In genomic region chr13:30759748-30760147, GRCh38 we compare ENCODE assay signal across 26 cellular contexts. TPM values are rescaled to one million over a fixed set of nuclear protein-coding genes. Genes with fewer than 3 reads are reported as not detected.
DNase-seq lines count a peak whose midpoint lies in the region; ATAC-seq, FAIRE-seq and TF ChIP-seq lines count a peak whose summit lies in the region.
"Had no signal": no experiment of that assay in that cellular context is flagged by ENCODE, and none has a peak within 500 bp of the region (broad histone marks: within the 10 kb centered on the region; RNA-seq: fewer than 3 reads in every experiment).

No MANE protein-coding gene starts in this region.

- H2AFZ ChIP-seq in IMR-90 (replicated peaks; ENCODE audit: low read length, poor library complexity), result no peak overlapping the region
- no peak overlapping the region for H2AFZ ChIP-seq in astrocyte (ENCODE audit: low read depth, low read length)

- H2AK5ac ChIP-seq in IMR-90 (ENCODE audit: low read depth, low read length), result no peak overlapping the region

- no peak overlapping the region for H3K4ac ChIP-seq in IMR-90 (ENCODE audit: low read depth, low read length)

- TF ChIP-seq POLR2A in IMR-90 (IDR thresholded peaks at IDR 0.05; ENCODE audit: low read depth, low read length), result no peak
- no peak for TF ChIP-seq POLR2A in suprapubic skin (IDR thresholded peaks at IDR 0.05)

- TF ChIP-seq CTCF in AG10803 (conservative IDR thresholded peaks at IDR 0.05; ENCODE audit: low read length), result no peak
- TF ChIP-seq CTCF in IMR-90 (conservative IDR thresholded peaks at IDR 0.05; ENCODE audit: low read depth, low read length), result no peak
- no peak for TF ChIP-seq CTCF in astrocyte (IDR thresholded peaks at IDR 0.05; ENCODE audit: insufficient read depth, low read depth, low read length)
- no peak for TF ChIP-seq CTCF in neutrophil (IDR thresholded peaks at IDR 0.05)
- no peak for TF ChIP-seq CTCF in suprapubic skin (IDR thresholded peaks at IDR 0.05)

- H2AK9ac ChIP-seq in IMR-90 (replicated peaks; ENCODE audit: low read depth, low read length, poor library complexity), result no peak overlapping the region

- no peaks in the 10 kb centered on the region for H3K79me1 ChIP-seq in IMR-90 (ENCODE audit: low read depth in 1 of 2, low read length in 2 of 2)

- dilution Hi-C loops in IMR-90 (cut with HindIII; ENCODE audit: low sequenced_read_pairs, unreplicated experiment), result no loop called here

- H3K4me3 Mint-ChIP-seq in astrocyte (ENCODE audit: unreplicated experiment), result no peak overlapping the region
- H3K4me3 Mint-ChIP-seq: CD4-positive, alpha-beta T cell had no signal

- no peak overlapping the region for H4K5ac ChIP-seq in IMR-90 (ENCODE audit: low read depth, low read length)

- no peak overlapping the region for H3K4me2 ChIP-seq in IMR-90 (ENCODE audit: low read depth, low read length)
- H3K4me2 ChIP-seq in astrocyte (ENCODE audit: low read length), result no peak overlapping the region
- H3K4me2 ChIP-seq: BLaER1, SK-N-SH had no signal

- intact Hi-C loops in IMR-90 (cut with micrococcal nuclease), result no loop called here

- FAIRE-seq in astrocyte (lab: Jason Lieb, UNC), result no peak
- FAIRE-seq: GM12891, H54, RCC 7860 had no signal

- no peak for TF ChIP-seq EP300 in suprapubic skin (IDR thresholded peaks at IDR 0.05)

- no TSS peak for BruUV-seq in IMR-90 (replicated peaks; lab: Mats Ljungman, UMichigan)

- H3K9ac ChIP-seq in IMR-90 (ENCODE audit: low read depth, low read length) (no peak overlapping the region), astrocyte (ENCODE audit: low read length) (no peak overlapping the region)
- H3K9ac ChIP-seq: BLaER1, SK-N-SH had no signal

- POLR2A ChIA-PET in IMR-90 (lab: Charles Lee; ENCODE audit: unreplicated experiment), result no interaction called here

- no peak overlapping the region for H3K27ac Mint-ChIP-seq in astrocyte (ENCODE audit: unreplicated experiment)
- H3K27ac Mint-ChIP-seq: CD4-positive, alpha-beta T cell had no signal

- no peak overlapping the region for H2BK20ac ChIP-seq in IMR-90 (ENCODE audit: low read depth, low read length)

- no peak overlapping the region for H3K18ac ChIP-seq in IMR-90 (ENCODE audit: low read depth, low read length)

- no peak overlapping the region for H2BK120ac ChIP-seq in IMR-90 (ENCODE audit: low read depth, low read length)

- H3K27me3 ChIP-seq in IMR-90 (ENCODE audit: control insufficient read depth, insufficient read depth, low read length), result peaks cover 19% of the 10 kb centered on the region
- H3K27me3 ChIP-seq in astrocyte (ENCODE audit: insufficient read depth, low read length), result peaks cover 4% of the 10 kb centered on the region
- no peaks in the 10 kb centered on the region for H3K27me3 ChIP-seq in neutrophil
- peaks cover 4% of the 10 kb centered on the region for H3K27me3 ChIP-seq in suprapubic skin
- H3K27me3 ChIP-seq: BLaER1 had no signal

- H3K27ac ChIP-seq in IMR-90 (ENCODE audit: insufficient read depth, low read length) (no peak overlapping the region), astrocyte (ENCODE audit: low read depth, low read length) (no peak overlapping the region), neutrophil (peak overlapping the region; percentile 51), suprapubic skin (no peak overlapping the region)
- H3K27ac ChIP-seq: 22Rv1, BLaER1, HL-60 had no signal

- CTCF ChIA-PET in IMR-90 (lab: Yijun Ruan, JAX), result interaction anchor here (1.2 kb wide), 1 partner anchor 120 kb away, joined by 3 read pairs; no protein-coding TSS in a partner anchor

- ATAC-seq in IMR-90 (ENCODE audit: low read depth), result peak; percentile 57

- no peaks in the 10 kb centered on the region for H3K9me3 Mint-ChIP-seq in astrocyte (ENCODE audit: unreplicated experiment)
- H3K9me3 Mint-ChIP-seq: CD4-positive, alpha-beta T cell had no signal

- no peak overlapping the region for H3K4me3 ChIP-seq in AG10803 (ENCODE audit: low read length)
- H3K4me3 ChIP-seq in IMR-90 (ENCODE audit: insufficient read depth, low read depth, low read length), result no peak overlapping the region
- H3K4me3 ChIP-seq in astrocyte (ENCODE audit: insufficient read depth, low read depth, low read length), result no peak overlapping the region
- H3K4me3 ChIP-seq in neutrophil (ENCODE audit: low read depth in 1 of 2, low read length in 1 of 2), result no peak overlapping the region
- H3K4me3 ChIP-seq in suprapubic skin, result no peak overlapping the region
- H3K4me3 ChIP-seq: BLaER1 had no signal

- H3K36me3 Mint-ChIP-seq in astrocyte (ENCODE audit: low read depth, unreplicated experiment), result no peaks in the 10 kb centered on the region

- H4K8ac ChIP-seq in IMR-90 (ENCODE audit: low read depth in 2 of 2, low read length in 2 of 2), result no peak overlapping the region

- no peaks in the 10 kb centered on the region for H3K79me2 ChIP-seq in astrocyte (ENCODE audit: insufficient read depth, low read length)

- WGBS in IMR-90 (ENCODE audit: extremely low coverage in 2 of 2, insufficient read length in 1 of 2), 2 experiments, result no CpG with 5 or more reads among the region's 3 CpGs
- WGBS in suprapubic skin, result 91% methylated on average over 3 of the region's 3 CpGs

- no peak overlapping the region for H2BK15ac ChIP-seq in IMR-90 (ENCODE audit: low read depth, low read length)

- in situ Hi-C loops in IMR-90 (cut with MboI; ENCODE audit: low sequenced_read_pairs), result no loop called here

- H3K14ac ChIP-seq in IMR-90 (replicated peaks; ENCODE audit: low read depth, low read length), result no peak overlapping the region

- no peak overlapping the region for H3K56ac ChIP-seq in IMR-90 (ENCODE audit: extremely low read depth, insufficient read depth, low read length)

- H3K9me3 ChIP-seq in IMR-90 (ENCODE audit: control insufficient read depth, insufficient read depth, low read length) (no peaks in the 10 kb centered on the region), astrocyte (ENCODE audit: insufficient read depth, low read depth, low read length) (no peaks in the 10 kb centered on the region), neutrophil (no peaks in the 10 kb centered on the region), suprapubic skin (no peaks in the 10 kb centered on the region)
- H3K9me3 ChIP-seq: BLaER1, SK-N-SH had no signal

- peaks cover 14% of the 10 kb centered on the region for H3K27me3 Mint-ChIP-seq in astrocyte (ENCODE audit: low read depth, unreplicated experiment)
- H3K27me3 Mint-ChIP-seq: CD4-positive, alpha-beta T cell had no signal

- no peak overlapping the region for H4K91ac ChIP-seq in IMR-90 (ENCODE audit: insufficient read depth, low read depth, low read length)

- H3K36me3 ChIP-seq in IMR-90 (ENCODE audit: control insufficient read depth, insufficient read depth, low read length) (no peaks in the 10 kb centered on the region), astrocyte (ENCODE audit: insufficient read depth, low read length) (no peaks in the 10 kb centered on the region), neutrophil (peaks cover 100% of the 10 kb centered on the region), suprapubic skin (no peaks in the 10 kb centered on the region)
- H3K36me3 ChIP-seq: BLaER1 had no signal

- 0 out of 2 replicates have a peak, but pooled peaks cover 2% of the 10 kb centered on the region for H3K9me1 ChIP-seq in IMR-90 (ENCODE audit: insufficient read depth, low read length)

- H3K4me1 ChIP-seq in IMR-90 (ENCODE audit: control insufficient read depth, insufficient read depth, low read length) (no peaks in the 10 kb centered on the region), astrocyte (ENCODE audit: insufficient read depth, low read length) (peaks cover 3% of the 10 kb centered on the region), neutrophil (ENCODE audit: control insufficient read depth in 1 of 2, insufficient read depth in 1 of 2, low read depth in 1 of 2, low read length in 1 of 2) (peaks cover 13 to 18% of the 10 kb centered on the region in 2 experiments), suprapubic skin (no peaks in the 10 kb centered on the region)
- H3K4me1 ChIP-seq: BLaER1 had no signal

- H3K4me1 Mint-ChIP-seq in astrocyte (ENCODE audit: low read depth, unreplicated experiment), result peaks cover 20% of the 10 kb centered on the region

- TF ChIP-seq RAD21 in IMR-90 (IDR thresholded peaks at IDR 0.05; ENCODE audit: low read length), result no peak

- peak; percentile 17 for DNase-seq in AG10803 (ENCODE audit: low read depth)
- peak; percentile 64 for DNase-seq in IMR-90
- DNase-seq in astrocyte (ENCODE audit: low read depth), result peak; percentile 45
- no peak for DNase-seq in midbrain (lab: John Stamatoyannopoulos, UW)
- no peak for DNase-seq in T1000 (lab: John Stamatoyannopoulos, UW)
- no peak for DNase-seq in suprapubic skin (ENCODE audit: low spot score in 2 of 2)
- DNase-seq: ACHN; CD4-positive, alpha-beta T cell; COR-L47; DMS53; GF-D8; NCI-H1092 treated with DMSO at 0.1 percent for 48 hours; NCI-H1436; NCI-H187; NCI-H2081 treated with DMSO at 0.1 percent for 48 hours; NCI-H2171 treated with DMSO at 0.1 percent for 48 hours; NCI-H774; SIG-M5; SK-N-SH had no signal

- H2BK5ac ChIP-seq in IMR-90 (ENCODE audit: low read depth, low read length, poor library complexity, severe bottlenecking), result no peak overlapping the region

- H4K20me1 ChIP-seq in IMR-90 (ENCODE audit: insufficient read depth, low read length), result no peaks in the 10 kb centered on the region
- no peaks in the 10 kb centered on the region for H4K20me1 ChIP-seq in astrocyte (ENCODE audit: insufficient read depth, low read length)
- H4K20me1 ChIP-seq: BLaER1 had no signal

- H3K23ac ChIP-seq in IMR-90 (ENCODE audit: low read depth, low read length), result no peak overlapping the region

TF ChIP-seq in IMR-90, 13 proteins besides CTCF, POLR2A, EP300 and RAD21:
- no peak for TF ChIP-seq SMC3 (IDR thresholded peaks at IDR 0.05; ENCODE audit: low read depth, low read length)
- TF ChIP-seq FOS (IDR thresholded peaks at IDR 0.05; ENCODE audit: low read depth, low read length), result no peak
- no peak for TF ChIP-seq NFE2L2 (IDR thresholded peaks at IDR 0.05; ENCODE audit: low read depth, low read length)
- no peak for TF ChIP-seq RCOR1 (IDR thresholded peaks at IDR 0.05; ENCODE audit: insufficient replicate concordance, low read length)
- TF ChIP-seq MAZ (IDR thresholded peaks at IDR 0.05; ENCODE audit: borderline replicate concordance, low read depth, low read length), result no peak
- TF ChIP-seq, protein P1, sequence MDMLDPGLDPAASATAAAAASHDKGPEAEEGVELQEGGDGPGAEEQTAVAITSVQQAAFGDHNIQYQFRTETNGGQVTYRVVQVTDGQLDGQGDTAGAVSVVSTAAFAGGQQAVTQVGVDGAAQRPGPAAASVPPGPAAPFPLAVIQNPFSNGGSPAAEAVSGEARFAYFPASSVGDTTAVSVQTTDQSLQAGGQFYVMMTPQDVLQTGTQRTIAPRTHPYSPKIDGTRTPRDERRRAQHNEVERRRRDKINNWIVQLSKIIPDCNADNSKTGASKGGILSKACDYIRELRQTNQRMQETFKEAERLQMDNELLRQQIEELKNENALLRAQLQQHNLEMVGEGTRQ (IDR thresholded peaks at IDR 0.05; ENCODE audit: low read depth, low read length), result no peak

RNA-seq across cellular contexts. Expression of gene ALOX5AP, which starts 24.4 kb away (rescaled TPM):
- total RNA-seq in IMR-90 (2012; rRNA removed) (0.28 TPM in 1 of 2 replicates, not detected in the other), astrocyte (2.9 and 4.5 TPM in 2 replicates), suprapubic skin (10 to 100 TPM in 1 of 4 donors, 1 to 10 TPM in 3; 5.1 to 13.2 (median 6.7) TPM)
- 0.62 and 0.63 TPM in 2 replicates for polyA plus RNA-seq in IMR-90 (2012; rRNA removed)
- 0.30 and 0.45 TPM in 2 replicates for polyA plus RNA-seq in IMR-90 (2012; cell fraction: cytosol; rRNA removed)
- 0.53 TPM in 1 of 2 replicates, not detected in the other for polyA plus RNA-seq in IMR-90 (2012; cell fraction: nucleus; rRNA removed; ENCODE audit: low replicate concordance)

Comparison
In these comparisons a context has a peak if more than half of its experiments do, and no peak if none do; other contexts are left out.
1. DNase-seq: peak in AG10803 (single experiment), IMR-90 (single experiment) and astrocyte (single experiment); none in midbrain (single experiment), T1000 (single experiment) and suprapubic skin (0 of 2).